Comparison of ENCODE assay signal across 25 cellular contexts in the genomic region with DNA sequence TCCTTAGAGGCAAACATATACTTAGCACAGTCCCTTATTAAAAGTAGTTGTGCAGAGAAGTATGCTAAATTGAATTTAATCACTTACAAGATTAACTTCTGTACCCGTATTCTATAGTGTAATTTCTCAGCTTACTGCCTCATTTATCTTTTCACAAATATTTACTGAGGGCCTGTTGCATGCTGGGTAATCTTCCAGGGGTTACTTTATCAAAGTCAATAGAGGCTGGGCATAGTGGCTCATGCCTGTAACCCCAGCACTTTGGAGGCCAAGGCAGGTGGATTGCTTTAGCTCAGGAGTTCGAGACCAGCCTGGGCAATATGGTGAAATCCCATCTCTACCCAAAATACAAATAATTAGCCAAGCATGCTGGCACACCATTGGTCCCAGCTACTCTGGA.
"Had no signal": no experiment of that assay in that cellular context is flagged by ENCODE, and none has a peak within 500 bp of the region (broad histone marks: within the 10 kb centered on the region; RNA-seq: fewer than 3 reads in every experiment).

No MANE protein-coding gene starts in this region.

- H2AFZ ChIP-seq: hepatocyte had no signal

- DNase-seq: effector CD4-positive, alpha-beta T cell; endodermal cell; erythroblast; foreskin keratinocyte; head of caudate nucleus; kidney; left cardiac atrium; left ventricle myocardium superior; mesendoderm; naive thymus-derived CD4-positive, alpha-beta T cell; stimulated activated CD4-positive, alpha-beta T cell treated with anti-CD3 and anti-CD28 coated beads, Interleukin-4, amount 100 ng/mL, for 1 hour; stimulated activated CD8-positive, alpha-beta memory T cell treated with anti-CD3 and anti-CD28 coated beads, Interleukin-4, amount 100 ng/mL, for 48 hours; testis; upper lobe of right lung had no signal

- H3K27ac ChIP-seq: coronary artery, foreskin keratinocyte, hepatocyte, right atrium auricular region, testis, tibial nerve, upper lobe of right lung, vagina had no signal

- H3K36me3 Mint-ChIP-seq: stimulated activated memory B cell treated with anti-CD40 and anti-IgM and Interleukin-4, amounts not matched to agents 10 μg/mL and 1 μg/mL and 100 μg/mL, for 72 hours had no signal

- H3K4me1 Mint-ChIP-seq: endodermal cell had no signal

- H3K79me2 ChIP-seq: hepatocyte had no signal

- H3K4me3 Mint-ChIP-seq: endodermal cell; neural crest cell; stimulated activated memory B cell treated with anti-CD40 and anti-IgM and Interleukin-4, amounts not matched to agents 10 μg/mL and 1 μg/mL and 100 μg/mL, for 72 hours had no signal

- ATAC-seq: foreskin keratinocyte; left cardiac atrium; left ventricle myocardium superior; naive thymus-derived CD4-positive, alpha-beta T cell; stimulated activated memory B cell treated with anti-CD40 and anti-IgM and Interleukin-4, amounts not matched to agents 10 μg/mL and 1 μg/mL and 100 μg/mL, for 72 hours; upper lobe of right lung had no signal

- H3K4me2 ChIP-seq: hepatocyte, smooth muscle cell had no signal

- H3K27me3 ChIP-seq: foreskin keratinocyte, hepatocyte, right atrium auricular region, testis, tibial nerve, vagina had no signal

- H3K36me3 ChIP-seq: right atrium auricular region, tibial nerve, upper lobe of right lung, vagina had no signal

- H3K9me3 ChIP-seq: right atrium auricular region, testis, tibial nerve, upper lobe of right lung, vagina had no signal

- H3K27ac Mint-ChIP-seq: endodermal cell; naive thymus-derived CD4-positive, alpha-beta T cell; stimulated activated naive CD8-positive, alpha-beta T cell treated with anti-CD3 and anti-CD28 coated beads, Interleukin-15, Interleukin-2, amounts not matched to agents 100 ng/mL and 50 ng/mL, for 24 hours had no signal

- H3K9me3 Mint-ChIP-seq: endodermal cell; neural crest cell; stimulated activated memory B cell treated with anti-CD40 and anti-IgM and Interleukin-4, amounts not matched to agents 10 μg/mL and 1 μg/mL and 100 μg/mL, for 72 hours; stimulated activated naive CD8-positive, alpha-beta T cell treated with anti-CD3 and anti-CD28 coated beads, Interleukin-15, Interleukin-2, amounts not matched to agents 100 ng/mL and 50 ng/mL, for 24 hours had no signal

- H3K4me3 ChIP-seq: coronary artery, hepatocyte, lung, right atrium auricular region, smooth muscle cell, testis, tibial nerve, upper lobe of right lung, vagina had no signal

- FAIRE-seq: endothelial cell of umbilical vein, kidney had no signal

- H3K4me1 ChIP-seq: right atrium auricular region, testis, tibial nerve, upper lobe of right lung, vagina had no signal
